1 cellular context compared by ENCODE assay signal in genomic region chr14:22886500-22887259, GRCh38.
A peak's percentile ranks its signal among the peaks of the same experiment; 100 is the strongest.
TF ChIP-seq lines count a peak whose summit lies in the region.

No MANE protein-coding gene starts in this region.

TF ChIP-seq in HCT116, 20 proteins besides CTCF, POLR2A, EP300 and RAD21 (continued from another document):
- TF ChIP-seq POLR2AphosphoS5 (IDR thresholded peaks at IDR 0.05; ENCODE audit: low read depth, low read length) (peak; percentile 78), SP1 (IDR thresholded peaks at IDR 0.05; ENCODE audit: low read depth) (no peak), ELF1 (IDR thresholded peaks at IDR 0.05; ENCODE audit: borderline replicate concordance, low read depth) (no peak), ZFX (IDR thresholded peaks at IDR 0.05) (peak; percentile 77), CBX3 (IDR thresholded peaks at IDR 0.05; ENCODE audit: low read depth) (no peak), EZH2phosphoT487 (IDR thresholded peaks at IDR 0.05; ENCODE audit: borderline replicate concordance) (no peak), ATF3 (IDR thresholded peaks at IDR 0.05) (no peak)
TF ChIP-seq in HCT116: peak in this region for 5.
